ENCODE assay signal across 8 cellular contexts in genomic region chr4:150960818-150961217, GRCh38.
DNase-seq lines count a peak whose midpoint lies in the region; ATAC-seq, FAIRE-seq and TF ChIP-seq lines count a peak whose summit lies in the region.

No MANE protein-coding gene starts in this region.

- H3K9ac ChIP-seq in SU-DHL-6 (ENCODE audit: low read length), result no peak overlapping the region

- ATAC-seq in HG02973 (IDR thresholded peaks at IDR 0.05; ENCODE audit: unreplicated experiment), result peak; percentile 58

- H3K9me2 ChIP-seq in SU-DHL-6 (replicated peaks; ENCODE audit: insufficient read depth, low read length), result no peaks in the 10 kb centered on the region

- H3K4me2 ChIP-seq in SU-DHL-6 (ENCODE audit: low read depth, low read length, poor library complexity, severe bottlenecking), result no peak overlapping the region

- peak; percentile 66 for TF ChIP-seq CTCF in SU-DHL-6 (IDR thresholded peaks at IDR 0.05; ENCODE audit: insufficient read depth, low read length, poor library complexity, severe bottlenecking)

- no peaks in the 10 kb centered on the region for H4K20me1 ChIP-seq in SU-DHL-6 (ENCODE audit: low read depth, low read length)

- H3K27ac ChIP-seq in SU-DHL-6 (ENCODE audit: low read depth, low read length), result no peak overlapping the region

- H3F3A ChIP-seq in SU-DHL-6 (ENCODE audit: insufficient read depth), result no peaks in the 10 kb centered on the region; the same call in 1 of the 2 replicates

- no peak for TF ChIP-seq POLR2A in erythroblast (IDR thresholded peaks at IDR 0.05; ENCODE audit: low read length)

- no peak overlapping the region for H3K4me3 ChIP-seq in SU-DHL-6 (ENCODE audit: insufficient read depth, low read length, poor library complexity, severe bottlenecking)

- no peaks in the 10 kb centered on the region for H3K27me3 ChIP-seq in SU-DHL-6 (ENCODE audit: low read length)

- no peak overlapping the region for H2AFZ ChIP-seq in SU-DHL-6 (ENCODE audit: low read depth, low read length, severe bottlenecking)

- peak; percentile 46 for DNase-seq in EH (ENCODE audit: low read depth)
- DNase-seq in erythroblast (lab: John Stamatoyannopoulos, UW), result peak; percentile 80 to 81
- DNase-seq in stimulated activated CD4-positive, alpha-beta T cell treated with anti-CD3 and anti-CD28 coated beads, Interleukin-2, amount 100 ng/mL, for 48 hours, result peak; percentile 27 to 40
- DNase-seq in NCI-H1436 treated with DMSO at 0.1 percent for 48 hours (lab: John Stamatoyannopoulos, UW), result no peak
- DNase-seq in NCI-H1417 (lab: John Stamatoyannopoulos, UW), result no peak
- no peak for DNase-seq in RCC 7860 (ENCODE audit: low spot score)

- 0 out of 2 replicates have a peak, but pooled peaks cover 4% of the 10 kb centered on the region for H3K36me3 ChIP-seq in SU-DHL-6 (ENCODE audit: low read length)

- no peak for FAIRE-seq in RCC 7860 (lab: Jason Lieb, UNC)

- H3K9me3 ChIP-seq in SU-DHL-6 (ENCODE audit: insufficient read depth, low read length), result peaks cover 16% of the 10 kb centered on the region; the same call in 1 of the 2 replicates

- H3K79me2 ChIP-seq in SU-DHL-6 (ENCODE audit: insufficient read depth, low read length), result peaks cover 48% of the 10 kb centered on the region

Comparison
In these comparisons a context has a peak if more than half of its experiments do, and no peak if none do; other contexts are left out.
1. DNase-seq: peak in EH (single experiment), erythroblast (2 of 2) and stimulated activated CD4-positive, alpha-beta T cell treated with anti-CD3 and anti-CD28 coated beads, Interleukin-2, amount 100 ng/mL, for 48 hours (2 of 2); none in NCI-H1436 treated with DMSO at 0.1 percent for 48 hours (single experiment), NCI-H1417 (0 of 3) and RCC 7860 (single experiment).